In the genomic region with DNA sequence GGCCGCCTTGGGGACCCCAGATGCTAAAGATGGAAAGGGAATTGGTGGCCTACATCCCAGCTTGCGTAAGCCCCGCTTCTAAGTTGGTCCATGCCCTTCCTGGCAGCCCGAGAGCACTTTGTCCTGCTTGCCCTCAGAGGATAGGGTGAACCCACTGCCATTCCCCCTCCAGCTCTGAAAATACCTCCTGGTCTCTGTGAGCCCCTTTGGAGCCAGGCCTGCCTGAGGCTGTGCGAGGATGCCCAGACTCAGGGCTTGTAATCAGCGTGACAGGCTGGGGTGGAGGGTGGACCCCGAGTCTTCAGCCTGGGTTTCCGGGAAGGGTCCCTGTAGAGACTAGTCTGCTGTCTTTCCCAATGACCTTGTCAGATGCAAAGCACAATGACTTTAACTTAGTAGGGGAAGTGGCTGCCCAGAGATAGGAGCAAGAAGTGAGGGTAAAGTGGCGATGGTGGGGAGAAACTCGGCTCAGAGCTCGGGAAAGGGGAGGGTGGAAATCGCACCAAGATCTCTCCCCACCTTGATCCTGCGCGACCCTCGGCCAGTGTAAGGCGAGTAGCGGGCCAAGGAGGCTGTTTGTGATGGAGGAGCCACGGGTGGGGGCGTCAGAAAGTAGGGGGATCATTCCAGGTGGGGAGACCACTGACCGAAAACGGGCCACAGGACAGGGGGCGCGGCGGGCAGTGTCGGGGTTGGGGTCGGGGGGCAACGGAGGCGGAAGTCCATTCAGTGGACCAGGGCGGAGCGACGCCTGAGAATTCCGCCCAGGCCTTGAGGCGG, we compare ENCODE assay signal across 17 cellular contexts. TPM values are rescaled to one million over a fixed set of nuclear protein-coding genes. Genes with fewer than 3 reads are reported as not detected.
A peak's percentile ranks its signal among the peaks of the same experiment; 100 is the strongest.
DNase-seq lines count a peak whose midpoint lies in the region; ATAC-seq and TF ChIP-seq lines count a peak whose summit lies in the region.
"Had no signal": no experiment of that assay in that cellular context is flagged by ENCODE, and none has a peak within 500 bp of the region (broad histone marks: within the 10 kb centered on the region; RNA-seq: fewer than 3 reads in every experiment).

No MANE protein-coding gene starts in this region.

- H4K8ac ChIP-seq in IMR-90 (ENCODE audit: low read depth in 2 of 2, low read length in 2 of 2): no peak overlapping the region

- no peaks in the 10 kb centered on the region for H3K9me3 ChIP-seq in IMR-90 (ENCODE audit: control insufficient read depth, insufficient read depth, low read length)
- H3K9me3 ChIP-seq in osteoblast (ENCODE audit: low read depth, low read length): no peaks in the 10 kb centered on the region
- H3K9me3 ChIP-seq: thoracic aorta had no signal

- H4K20me1 ChIP-seq in IMR-90 (ENCODE audit: insufficient read depth, low read length) (peaks cover 2% of the 10 kb centered on the region; the same call in 1 of the 2 replicates), osteoblast (ENCODE audit: insufficient read depth, low read length) (no peaks in the 10 kb centered on the region)

- no peaks in the 10 kb centered on the region for H3K9me3 Mint-ChIP-seq in T-helper 2 cell treated with Interferon-gamma antibody and Interleukin-4, amounts not matched to agents 5 μg/mL and 100 μg/mL, for 36 hours
- no peaks in the 10 kb centered on the region for H3K9me3 Mint-ChIP-seq in endothelial cell (ENCODE audit: unreplicated experiment)

- DNase-seq in T-helper 2 cell treated with Interferon-gamma antibody and Interleukin-4, amounts not matched to agents 5 μg/mL and 100 μg/mL, for 36 hours (ENCODE audit: low spot score): no peak
- no peak for DNase-seq in T-helper 2 cell
- no peak for DNase-seq in IMR-90
- no peak for DNase-seq in endothelial cell (ENCODE audit: low spot score)
- DNase-seq in osteoblast (ENCODE audit: insufficient read length, low spot score, missing footprints): peak; percentile 86
- DNase-seq in cerebellar nuclear complex (lab: John Stamatoyannopoulos, UW): no peak
- DNase-seq: activated CD4-positive, alpha-beta T cell treated with anti-CD3 and anti-CD28 coated beads for 1 hour; brain microvascular endothelial cell; Calu3; PC-3; SW 1271 had no signal

- no peak overlapping the region for H2AK5ac ChIP-seq in IMR-90 (ENCODE audit: low read depth, low read length)

- H3K4me2 ChIP-seq in IMR-90 (ENCODE audit: low read depth, low read length): no peak overlapping the region; the same call in 1 of the 2 replicates
- H3K4me2 ChIP-seq in osteoblast (ENCODE audit: insufficient read depth, low read length): no peak overlapping the region

- no peak for TF ChIP-seq RAD21 in IMR-90 (IDR thresholded peaks at IDR 0.05; ENCODE audit: low read length)

- CTCF ChIA-PET in IMR-90 (lab: Yijun Ruan, JAX): interaction anchor here (0.6 kb wide), 1 partner anchor 207 kb away, joined by 3 read pairs; no protein-coding TSS in a partner anchor

- H2BK120ac ChIP-seq in IMR-90 (ENCODE audit: low read depth, low read length): no peak overlapping the region

- no peaks in the 10 kb centered on the region for H3K36me3 Mint-ChIP-seq in T-helper 2 cell treated with Interferon-gamma antibody and Interleukin-4, amounts not matched to agents 5 μg/mL and 100 μg/mL, for 36 hours (ENCODE audit: low read depth)
- H3K36me3 Mint-ChIP-seq in endothelial cell (ENCODE audit: low read depth, unreplicated experiment): no peaks in the 10 kb centered on the region

- no peak overlapping the region for H3K4ac ChIP-seq in IMR-90 (ENCODE audit: low read depth, low read length)

- no peak overlapping the region for H3K18ac ChIP-seq in IMR-90 (ENCODE audit: low read depth, low read length)

- WGBS in IMR-90 (ENCODE audit: extremely low coverage in 2 of 2, insufficient read length in 1 of 2), 2 experiments: 29% methylated on average over 11 of the region's 33 CpGs; no CpG with 5 or more reads in 1 of the 2 experiments

- H3K56ac ChIP-seq in IMR-90 (ENCODE audit: extremely low read depth, insufficient read depth, low read length): no peak overlapping the region

- BruUV-seq in IMR-90 (replicated peaks; lab: Mats Ljungman, UMichigan): no TSS peak

- peak overlapping the region; percentile 57 for H3K27ac Mint-ChIP-seq in T-helper 2 cell treated with Interferon-gamma antibody and Interleukin-4, amounts not matched to agents 5 μg/mL and 100 μg/mL, for 36 hours
- H3K27ac Mint-ChIP-seq in endothelial cell (ENCODE audit: unreplicated experiment): no peak overlapping the region

- H2BK15ac ChIP-seq in IMR-90 (ENCODE audit: low read depth, low read length): no peak overlapping the region

- POLR2A ChIA-PET in IMR-90 (lab: Charles Lee; ENCODE audit: unreplicated experiment): no interaction called here

- H3K9ac ChIP-seq in IMR-90 (ENCODE audit: low read depth, low read length): no peak overlapping the region

- H4K91ac ChIP-seq in IMR-90 (ENCODE audit: insufficient read depth, low read depth, low read length): no peak overlapping the region

- H4K5ac ChIP-seq in IMR-90 (ENCODE audit: low read depth, low read length): no peak overlapping the region

- no peak for TF ChIP-seq POLR2A in IMR-90 (IDR thresholded peaks at IDR 0.05; ENCODE audit: low read depth, low read length)

- H3K27me3 ChIP-seq in IMR-90 (ENCODE audit: control insufficient read depth, insufficient read depth, low read length) (peaks cover 54% of the 10 kb centered on the region), osteoblast (ENCODE audit: insufficient read depth, low read length) (peaks cover 64% of the 10 kb centered on the region)

- dilution Hi-C loops in IMR-90 (cut with HindIII; ENCODE audit: low sequenced_read_pairs, unreplicated experiment): no loop called here

- TF ChIP-seq CTCF in IMR-90 (conservative IDR thresholded peaks at IDR 0.05; ENCODE audit: low read depth, low read length) (no peak), endothelial cell (IDR thresholded peaks at IDR 0.05; ENCODE audit: unreplicated experiment) (no peak), osteoblast (IDR thresholded peaks at IDR 0.05; ENCODE audit: extremely low read depth, low read depth, low read length) (no peak)

- no peaks in the 10 kb centered on the region for H3K79me1 ChIP-seq in IMR-90 (ENCODE audit: low read depth in 1 of 2, low read length in 2 of 2)

- intact Hi-C loops in IMR-90 (cut with micrococcal nuclease): no loop called here

- no peak overlapping the region for H3K4me3 ChIP-seq in IMR-90 (ENCODE audit: insufficient read depth, low read depth, low read length)
- no peak overlapping the region for H3K4me3 ChIP-seq in osteoblast (ENCODE audit: insufficient read depth, low read length)

- no peak overlapping the region for H3K23ac ChIP-seq in IMR-90 (ENCODE audit: low read depth, low read length)

- H3K79me2 ChIP-seq in osteoblast (ENCODE audit: insufficient read depth, low read length): no peaks in the 10 kb centered on the region

- H3K4me3 Mint-ChIP-seq in T-helper 2 cell treated with Interferon-gamma antibody and Interleukin-4, amounts not matched to agents 5 μg/mL and 100 μg/mL, for 36 hours: peak overlapping the region; percentile 19
- H3K4me3 Mint-ChIP-seq in endothelial cell (ENCODE audit: unreplicated experiment): peak overlapping the region; percentile 62

- no peak overlapping the region for H2BK5ac ChIP-seq in IMR-90 (ENCODE audit: low read depth, low read length, poor library complexity, severe bottlenecking)

- H3K27ac ChIP-seq in IMR-90 (ENCODE audit: insufficient read depth, low read length) (no peak overlapping the region), osteoblast (ENCODE audit: low read depth, low read length) (no peak overlapping the region)
- H3K27ac ChIP-seq: brain microvascular endothelial cell, thoracic aorta had no signal

- H3K4me1 Mint-ChIP-seq in T-helper 2 cell treated with Interferon-gamma antibody and Interleukin-4, amounts not matched to agents 5 μg/mL and 100 μg/mL, for 36 hours (ENCODE audit: low read depth): peaks cover 11% of the 10 kb centered on the region
- peaks cover 13% of the 10 kb centered on the region for H3K4me1 Mint-ChIP-seq in endothelial cell (ENCODE audit: unreplicated experiment)

- in situ Hi-C loops in IMR-90 (cut with MboI; ENCODE audit: low sequenced_read_pairs): no loop called here

- no peak overlapping the region for H3K14ac ChIP-seq in IMR-90 (replicated peaks; ENCODE audit: low read depth, low read length)

- H2BK20ac ChIP-seq in IMR-90 (ENCODE audit: low read depth, low read length): no peak overlapping the region

- peaks cover 55% of the 10 kb centered on the region for H3K27me3 Mint-ChIP-seq in T-helper 2 cell treated with Interferon-gamma antibody and Interleukin-4, amounts not matched to agents 5 μg/mL and 100 μg/mL, for 36 hours (ENCODE audit: low read depth)
- H3K27me3 Mint-ChIP-seq in endothelial cell (ENCODE audit: unreplicated experiment): peaks cover 16% of the 10 kb centered on the region

- no peaks in the 10 kb centered on the region for H3K4me1 ChIP-seq in IMR-90 (ENCODE audit: control insufficient read depth, insufficient read depth, low read length)
- H3K4me1 ChIP-seq in osteoblast (ENCODE audit: insufficient read depth, low read length): no peaks in the 10 kb centered on the region

- H3K36me3 ChIP-seq in IMR-90 (ENCODE audit: control insufficient read depth, insufficient read depth, low read length) (no peaks in the 10 kb centered on the region), osteoblast (ENCODE audit: insufficient read depth, low read length) (no peaks in the 10 kb centered on the region)
- H3K36me3 ChIP-seq: brain microvascular endothelial cell, thoracic aorta had no signal

- H3K9me1 ChIP-seq in IMR-90 (ENCODE audit: insufficient read depth, low read length): no peaks in the 10 kb centered on the region

- ATAC-seq in IMR-90 (ENCODE audit: low read depth): no peak
- no peak for ATAC-seq in GM21717 (IDR thresholded peaks at IDR 0.05; ENCODE audit: unreplicated experiment)
- ATAC-seq in GM21576 (IDR thresholded peaks at IDR 0.05; ENCODE audit: unreplicated experiment): no peak
- ATAC-seq: left lobe of liver, PC-3 had no signal

- no peak overlapping the region for H2AK9ac ChIP-seq in IMR-90 (replicated peaks; ENCODE audit: low read depth, low read length, poor library complexity)

- peak overlapping the region; percentile 33 for H2AFZ ChIP-seq in IMR-90 (replicated peaks; ENCODE audit: low read length, poor library complexity)
- no peak overlapping the region for H2AFZ ChIP-seq in osteoblast (ENCODE audit: low read length)

RNA-seq across cellular contexts. Expression of a gene that starts 2.7 kb away (rescaled TPM):
- total RNA-seq in IMR-90 (2012; rRNA removed) (not detected in 2 replicates), endothelial cell (ENCODE audit: unreplicated experiment) (not detected), osteoblast (not detected in 2 replicates)
- not detected in 2 replicates for polyA plus RNA-seq in IMR-90 (2012; rRNA removed)
- not detected in 2 replicates for polyA plus RNA-seq in IMR-90 (2012; cell fraction: cytosol; rRNA removed)
- polyA plus RNA-seq in IMR-90 (2012; cell fraction: nucleus; rRNA removed; ENCODE audit: low replicate concordance): not detected in 2 replicates
- total RNA-seq: Calu3, epithelial cell of proximal tubule, HT-29, left lobe of liver, PC-3, thoracic aorta had no signal

RNA-seq across cellular contexts. Expression of a gene that starts 5.5 kb away (rescaled TPM):
- total RNA-seq in IMR-90 (2012; rRNA removed) (53.9 and 61.7 TPM in 2 replicates), endothelial cell (ENCODE audit: unreplicated experiment) (52.2 TPM), osteoblast (60.8 and 63.6 TPM in 2 replicates)
- 36.4 and 37.2 TPM in 2 replicates for polyA plus RNA-seq in IMR-90 (2012; rRNA removed)
- polyA plus RNA-seq in IMR-90 (2012; cell fraction: cytosol; rRNA removed): 23.0 and 23.1 TPM in 2 replicates
- polyA plus RNA-seq in IMR-90 (2012; cell fraction: nucleus; rRNA removed; ENCODE audit: low replicate concordance): 8.0 and 15.4 TPM in 2 replicates

RNA-seq across cellular contexts. Expression of a gene that starts 19.6 kb away (rescaled TPM):
- total RNA-seq in IMR-90 (2012; rRNA removed) (1.7 and 1.8 TPM in 2 replicates), endothelial cell (ENCODE audit: unreplicated experiment) (3.0 TPM), osteoblast (2.9 and 4.0 TPM in 2 replicates)
- polyA plus RNA-seq in IMR-90 (2012; rRNA removed): 5.2 and 6.5 TPM in 2 replicates
- polyA plus RNA-seq in IMR-90 (2012; cell fraction: cytosol; rRNA removed): 4.8 and 9.2 TPM in 2 replicates
- 11.6 and 25.5 TPM in 2 replicates for polyA plus RNA-seq in IMR-90 (2012; cell fraction: nucleus; rRNA removed; ENCODE audit: low replicate concordance)

RNA-seq across cellular contexts. Expression of a gene that starts 35.4 kb away (rescaled TPM):
- total RNA-seq in IMR-90 (2012; rRNA removed) (2.7 and 3.9 TPM in 2 replicates), endothelial cell (ENCODE audit: unreplicated experiment) (not detected), osteoblast (10.6 and 42.7 TPM in 2 replicates)
- polyA plus RNA-seq in IMR-90 (2012; rRNA removed): 17.2 and 42.9 TPM in 2 replicates
- 4.7 and 5.1 TPM in 2 replicates for polyA plus RNA-seq in IMR-90 (2012; cell fraction: cytosol; rRNA removed)
- polyA plus RNA-seq in IMR-90 (2012; cell fraction: nucleus; rRNA removed; ENCODE audit: low replicate concordance): 181 and 244 TPM in 2 replicates

RNA-seq across cellular contexts. Expression of a gene that starts 41.9 kb away (rescaled TPM):
- total RNA-seq in IMR-90 (2012; rRNA removed) (26.2 and 71.9 TPM in 2 replicates), endothelial cell (ENCODE audit: unreplicated experiment) (601 TPM), osteoblast (93.0 and 99.3 TPM in 2 replicates)
- 131 and 154 TPM in 2 replicates for polyA plus RNA-seq in IMR-90 (2012; rRNA removed)
- polyA plus RNA-seq in IMR-90 (2012; cell fraction: cytosol; rRNA removed): 17.4 and 27.5 TPM in 2 replicates
- 9.8 and 38.0 TPM in 2 replicates for polyA plus RNA-seq in IMR-90 (2012; cell fraction: nucleus; rRNA removed; ENCODE audit: low replicate concordance)
